In the genomic region with DNA sequence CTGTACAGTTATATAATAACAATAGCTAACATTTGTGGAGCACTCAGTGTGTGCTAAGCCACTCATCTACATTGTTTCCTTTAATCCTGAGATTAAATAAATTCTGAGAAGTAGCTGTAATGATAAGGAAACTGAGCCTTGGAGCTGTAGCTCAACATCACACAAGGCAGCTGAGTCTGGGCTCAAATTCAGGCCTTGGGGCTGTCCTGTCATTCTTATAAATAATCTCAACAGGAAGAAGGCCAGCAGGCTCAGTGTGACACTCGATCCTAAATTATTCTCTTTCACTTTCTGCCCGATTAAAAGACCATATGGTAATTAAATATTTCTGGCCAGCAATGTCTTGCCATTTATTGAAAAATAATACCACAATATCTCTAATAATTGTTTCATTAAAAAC, we compare ENCODE assay signal across 1 cellular context.
TF ChIP-seq lines count a peak whose summit lies in the region.

No MANE protein-coding gene starts in this region.

TF ChIP-seq in A549, 52 proteins besides CTCF, POLR2A, EP300 and RAD21 (continued from another document):
- TF ChIP-seq, protein P1, sequence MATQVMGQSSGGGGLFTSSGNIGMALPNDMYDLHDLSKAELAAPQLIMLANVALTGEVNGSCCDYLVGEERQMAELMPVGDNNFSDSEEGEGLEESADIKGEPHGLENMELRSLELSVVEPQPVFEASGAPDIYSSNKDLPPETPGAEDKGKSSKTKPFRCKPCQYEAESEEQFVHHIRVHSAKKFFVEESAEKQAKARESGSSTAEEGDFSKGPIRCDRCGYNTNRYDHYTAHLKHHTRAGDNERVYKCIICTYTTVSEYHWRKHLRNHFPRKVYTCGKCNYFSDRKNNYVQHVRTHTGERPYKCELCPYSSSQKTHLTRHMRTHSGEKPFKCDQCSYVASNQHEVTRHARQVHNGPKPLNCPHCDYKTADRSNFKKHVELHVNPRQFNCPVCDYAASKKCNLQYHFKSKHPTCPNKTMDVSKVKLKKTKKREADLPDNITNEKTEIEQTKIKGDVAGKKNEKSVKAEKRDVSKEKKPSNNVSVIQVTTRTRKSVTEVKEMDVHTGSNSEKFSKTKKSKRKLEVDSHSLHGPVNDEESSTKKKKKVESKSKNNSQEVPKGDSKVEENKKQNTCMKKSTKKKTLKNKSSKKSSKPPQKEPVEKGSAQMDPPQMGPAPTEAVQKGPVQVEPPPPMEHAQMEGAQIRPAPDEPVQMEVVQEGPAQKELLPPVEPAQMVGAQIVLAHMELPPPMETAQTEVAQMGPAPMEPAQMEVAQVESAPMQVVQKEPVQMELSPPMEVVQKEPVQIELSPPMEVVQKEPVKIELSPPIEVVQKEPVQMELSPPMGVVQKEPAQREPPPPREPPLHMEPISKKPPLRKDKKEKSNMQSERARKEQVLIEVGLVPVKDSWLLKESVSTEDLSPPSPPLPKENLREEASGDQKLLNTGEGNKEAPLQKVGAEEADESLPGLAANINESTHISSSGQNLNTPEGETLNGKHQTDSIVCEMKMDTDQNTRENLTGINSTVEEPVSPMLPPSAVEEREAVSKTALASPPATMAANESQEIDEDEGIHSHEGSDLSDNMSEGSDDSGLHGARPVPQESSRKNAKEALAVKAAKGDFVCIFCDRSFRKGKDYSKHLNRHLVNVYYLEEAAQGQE (IDR thresholded peaks at IDR 0.05): no peak
- TF ChIP-seq NFE2L2 (conservative IDR thresholded peaks at IDR 0.05; ENCODE audit: low read length) (no peak), HDAC2 (IDR thresholded peaks at IDR 0.05) (no peak), ZSCAN20 (CRISPR knock-in tag; IDR thresholded peaks at IDR 0.05) (no peak), EHMT2 (IDR thresholded peaks at IDR 0.05; ENCODE audit: low read depth) (no peak), CBX8 (IDR thresholded peaks at IDR 0.05) (no peak)
